In genomic region chr17:65047939-65048338, GRCh38 we compare ENCODE assay signal across 10 cellular contexts. TPM values are rescaled to one million over a fixed set of nuclear protein-coding genes. Genes with fewer than 3 reads are reported as not detected.
DNase-seq lines count a peak whose midpoint lies in the region; ATAC-seq and TF ChIP-seq lines count a peak whose summit lies in the region.
"Had no signal": no experiment of that assay in that cellular context is flagged by ENCODE, and none has a peak within 500 bp of the region (broad histone marks: within the 10 kb centered on the region; RNA-seq: fewer than 3 reads in every experiment).

No MANE protein-coding gene starts in this region.

- peaks cover 17 to 18% of the 10 kb centered on the region in 2 donors for H3K4me1 ChIP-seq in lung (ENCODE audit: control insufficient read depth in 2 of 2, insufficient read depth in 2 of 2, low read length in 2 of 2)
- peaks cover 0 to 97% (median 42%) of the 10 kb centered on the region in 4 donors for H3K4me1 ChIP-seq in tibial artery
- H3K4me1 ChIP-seq: breast epithelium had no signal

- H3K4me3 ChIP-seq in lung = no peak overlapping the region
- no peak overlapping the region for H3K4me3 ChIP-seq in tibial artery
- H3K4me3 ChIP-seq: breast epithelium had no signal

- H3K36me3 Mint-ChIP-seq in activated T-cell treated with anti-CD3 and anti-CD28 coated beads, Interleukin-2, amount 50 U/mL, for 24 hours (ENCODE audit: low read depth) = peaks cover 95% of the 10 kb centered on the region
- peaks cover 67% of the 10 kb centered on the region for H3K36me3 Mint-ChIP-seq in activated naive CD8-positive, alpha-beta T cell treated with anti-CD3 and anti-CD28 coated beads for 36 hours

- H3K4me1 Mint-ChIP-seq in activated T-cell treated with anti-CD3 and anti-CD28 coated beads, Interleukin-2, amount 50 U/mL, for 24 hours (ENCODE audit: low read depth) = peaks cover 85% of the 10 kb centered on the region
- peaks cover 70% of the 10 kb centered on the region for H3K4me1 Mint-ChIP-seq in activated naive CD8-positive, alpha-beta T cell treated with anti-CD3 and anti-CD28 coated beads for 36 hours

- H3K36me3 ChIP-seq in lung (ENCODE audit: control insufficient read depth in 2 of 2, insufficient read depth in 2 of 2, low read length in 2 of 2) (peaks cover 18 to 19% of the 10 kb centered on the region in 2 donors), tibial artery (peaks cover 24 to 43% (median 26%) of the 10 kb centered on the region in 3 donors)
- H3K36me3 ChIP-seq: breast epithelium had no signal

- WGBS in lung, 2 donors = 25 to 43% methylated on average over 2 of the region's 2 CpGs

- H3K27me3 Mint-ChIP-seq in activated T-cell treated with anti-CD3 and anti-CD28 coated beads, Interleukin-2, amount 50 U/mL, for 24 hours = no peaks in the 10 kb centered on the region
- H3K27me3 Mint-ChIP-seq in activated naive CD8-positive, alpha-beta T cell treated with anti-CD3 and anti-CD28 coated beads for 36 hours = no peaks in the 10 kb centered on the region

- H3K9me3 Mint-ChIP-seq in activated T-cell treated with anti-CD3 and anti-CD28 coated beads, Interleukin-2, amount 50 U/mL, for 24 hours = no peaks in the 10 kb centered on the region
- no peaks in the 10 kb centered on the region for H3K9me3 Mint-ChIP-seq in activated naive CD8-positive, alpha-beta T cell treated with anti-CD3 and anti-CD28 coated beads for 36 hours

- no peak for DNase-seq in activated T-cell treated with anti-CD3 and anti-CD28 coated beads, Interleukin-2, amount 50 U/mL, for 24 hours
- DNase-seq in activated T-cell treated with anti-CD3 and anti-CD28 coated beads, Interleukin-2, amount 50 U/mL, for 48 hours = no peak
- DNase-seq in activated naive CD8-positive, alpha-beta T cell treated with anti-CD3 and anti-CD28 coated beads for 36 hours = no peak
- DNase-seq in lung (ENCODE audit: low spot score) (no peak), tibial artery (no peak), LoVo (ENCODE audit: low spot score) (no peak), NCI-H774 (lab: John Stamatoyannopoulos, UW) (no peak)
- DNase-seq: NCI-H1092 treated with DMSO at 0.1 percent for 48 hours had no signal

- H3K27ac ChIP-seq in lung (ENCODE audit: low read depth in 1 of 2, low read length in 1 of 2) (peak overlapping the region in 1 of 2 donors; percentile 16), tibial artery (peak overlapping the region; percentile 10 to 31)

- H3K4me3 Mint-ChIP-seq in activated T-cell treated with anti-CD3 and anti-CD28 coated beads, Interleukin-2, amount 50 U/mL, for 24 hours = no peak overlapping the region
- H3K4me3 Mint-ChIP-seq in activated naive CD8-positive, alpha-beta T cell treated with anti-CD3 and anti-CD28 coated beads for 36 hours = no peak overlapping the region

- no peaks in the 10 kb centered on the region for H3K9me3 ChIP-seq in lung (ENCODE audit: control insufficient read depth in 2 of 2, insufficient read depth in 1 of 2, low read length in 1 of 2)
- no peaks in the 10 kb centered on the region for H3K9me3 ChIP-seq in tibial artery
- H3K9me3 ChIP-seq: breast epithelium had no signal

- H3K27ac Mint-ChIP-seq in activated T-cell treated with anti-CD3 and anti-CD28 coated beads, Interleukin-2, amount 50 U/mL, for 24 hours = peak overlapping the region; percentile 64
- H3K27ac Mint-ChIP-seq in activated naive CD8-positive, alpha-beta T cell treated with anti-CD3 and anti-CD28 coated beads for 36 hours = peak overlapping the region; percentile 72

- intact Hi-C loops in tibial artery (cut with DNase I; ENCODE audit: low total_unique reads) = no loop called here

- ATAC-seq in lung (ENCODE audit: insufficient read depth, low FRiP score) = peak; percentile 58
- no peak for ATAC-seq in GM21717 (IDR thresholded peaks at IDR 0.05; ENCODE audit: unreplicated experiment)

- TF ChIP-seq CTCF in lung (IDR thresholded peaks at IDR 0.05; ENCODE audit: control extremely low read depth, extremely low read depth) = no peak
- no peak for TF ChIP-seq CTCF in tibial artery (IDR thresholded peaks at IDR 0.05)

- H3K27me3 ChIP-seq in lung (ENCODE audit: control insufficient read depth, insufficient read depth) (no peaks in the 10 kb centered on the region), tibial artery (no peaks in the 10 kb centered on the region)
- H3K27me3 ChIP-seq: breast epithelium had no signal

RNA-seq across cellular contexts. Expression of gene GNA13, which starts 8.6 kb away (rescaled TPM):
- total RNA-seq in activated naive CD8-positive, alpha-beta T cell treated with anti-CD3 and anti-CD28 coated beads for 36 hours = 10 to 100 TPM; 53.8 to 54.2 TPM
- total RNA-seq in lung = 10 to 100 TPM; 40.1 to 93.4 TPM
- 10 to 100 TPM; 15.0 to 32.7 TPM for polyA plus RNA-seq in lung
